ENCODE assay signal across 1 cellular context in the genomic region with DNA sequence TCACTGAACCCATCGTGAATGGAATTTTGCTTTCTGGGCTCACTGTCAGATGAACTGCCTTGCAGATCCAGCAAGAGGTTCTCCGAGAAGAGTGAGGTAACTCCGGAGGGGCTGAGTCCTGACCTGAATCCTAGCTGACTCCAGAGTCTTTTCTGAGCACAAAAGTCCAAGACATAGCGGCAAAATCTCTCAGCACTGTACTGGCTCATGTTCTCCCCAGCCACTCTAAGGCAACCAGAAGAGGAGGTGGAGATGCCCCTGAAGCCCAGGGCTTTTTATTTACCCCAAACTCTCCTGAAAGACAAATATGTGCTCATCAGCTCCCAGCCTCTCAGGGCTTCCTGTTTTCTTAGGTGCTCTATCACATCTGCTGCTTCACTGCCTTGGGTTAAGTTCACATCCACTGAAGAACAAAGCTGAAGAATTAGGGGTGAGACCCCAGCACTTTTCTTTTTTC.
TF ChIP-seq lines count a peak whose summit lies in the region.

No MANE protein-coding gene starts in this region.

TF ChIP-seq in SK-N-SH, 30 proteins besides CTCF, POLR2A, EP300 and RAD21 (continued from another document):
- TF ChIP-seq, protein P1, sequence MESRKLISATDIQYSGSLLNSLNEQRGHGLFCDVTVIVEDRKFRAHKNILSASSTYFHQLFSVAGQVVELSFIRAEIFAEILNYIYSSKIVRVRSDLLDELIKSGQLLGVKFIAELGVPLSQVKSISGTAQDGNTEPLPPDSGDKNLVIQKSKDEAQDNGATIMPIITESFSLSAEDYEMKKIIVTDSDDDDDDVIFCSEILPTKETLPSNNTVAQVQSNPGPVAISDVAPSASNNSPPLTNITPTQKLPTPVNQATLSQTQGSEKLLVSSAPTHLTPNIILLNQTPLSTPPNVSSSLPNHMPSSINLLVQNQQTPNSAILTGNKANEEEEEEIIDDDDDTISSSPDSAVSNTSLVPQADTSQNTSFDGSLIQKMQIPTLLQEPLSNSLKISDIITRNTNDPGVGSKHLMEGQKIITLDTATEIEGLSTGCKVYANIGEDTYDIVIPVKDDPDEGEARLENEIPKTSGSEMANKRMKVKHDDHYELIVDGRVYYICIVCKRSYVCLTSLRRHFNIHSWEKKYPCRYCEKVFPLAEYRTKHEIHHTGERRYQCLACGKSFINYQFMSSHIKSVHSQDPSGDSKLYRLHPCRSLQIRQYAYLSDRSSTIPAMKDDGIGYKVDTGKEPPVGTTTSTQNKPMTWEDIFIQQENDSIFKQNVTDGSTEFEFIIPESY (IDR thresholded peaks at IDR 0.05; ENCODE audit: borderline replicate concordance, low read depth): no peak
- no peak for TF ChIP-seq YY1 (IDR thresholded peaks at IDR 0.05; ENCODE audit: low read depth)
